9 cellular contexts compared by ENCODE assay signal in the genomic region with DNA sequence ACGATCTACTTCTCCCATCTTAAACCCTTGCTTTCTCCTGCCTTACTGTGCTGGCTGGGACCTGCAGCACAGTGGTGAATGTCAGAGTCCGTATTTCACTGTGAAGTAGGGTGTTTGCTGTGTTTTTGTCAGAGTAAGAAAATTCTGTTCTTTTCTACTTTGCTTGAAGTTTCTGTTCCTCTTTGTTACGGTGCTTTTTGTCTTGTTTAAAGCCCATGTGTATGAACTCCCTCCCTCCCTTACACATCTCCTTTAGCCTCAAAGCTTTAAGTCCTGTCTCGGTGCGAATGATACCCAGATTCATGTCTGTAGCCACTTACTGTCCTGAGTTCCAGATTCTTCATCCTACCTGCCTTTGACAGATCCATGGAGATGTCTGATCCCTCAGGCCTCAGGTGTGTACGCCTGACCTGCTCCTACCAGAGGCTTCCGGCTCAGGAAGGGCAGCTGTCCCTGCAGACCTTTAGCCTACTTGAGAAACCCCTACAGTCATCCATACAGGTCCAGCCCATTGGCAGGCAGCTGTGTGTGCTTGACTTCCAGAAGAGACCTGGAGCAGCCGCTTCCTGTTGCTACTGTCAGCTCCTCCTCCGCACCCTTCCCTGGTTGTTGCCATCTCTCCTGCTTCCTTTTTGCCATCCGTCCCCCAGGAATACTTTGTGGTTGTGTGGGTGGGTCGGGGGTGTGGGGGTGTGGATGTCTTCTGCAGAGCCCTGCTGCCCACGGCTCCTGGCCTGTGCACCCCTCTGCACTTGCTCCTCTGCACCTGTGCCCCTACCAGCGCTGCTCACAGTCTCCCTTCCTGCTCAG.
DNase-seq lines count a peak whose midpoint lies in the region; ATAC-seq and TF ChIP-seq lines count a peak whose summit lies in the region.
"Had no signal": no experiment of that assay in that cellular context is flagged by ENCODE, and none has a peak within 500 bp of the region (broad histone marks: within the 10 kb centered on the region; RNA-seq: fewer than 3 reads in every experiment).

No MANE protein-coding gene starts in this region.

- TF ChIP-seq CTCF in GM06990 (IDR thresholded peaks at IDR 0.05; ENCODE audit: insufficient read depth, low read length, poor library complexity, severe bottlenecking) (no peak), OCI-LY7 (conservative IDR thresholded peaks at IDR 0.05; ENCODE audit: low read length) (no peak), chondrocyte (IDR thresholded peaks at IDR 0.05) (no peak), gastrocnemius medialis (IDR thresholded peaks at IDR 0.05 in 4 of 5, conservative IDR thresholded peaks at IDR 0.05 in 1 of 5) (no peak)

- H3K4me1 Mint-ChIP-seq in chondrocyte (ENCODE audit: low read depth), result peaks cover 3% of the 10 kb centered on the region

- no peaks in the 10 kb centered on the region for H3K9me3 Mint-ChIP-seq in chondrocyte (ENCODE audit: low read depth)

- BruUV-seq in OCI-LY7 (replicated peaks; lab: Mats Ljungman, UMichigan), result no TSS peak

- H3K4me2 ChIP-seq in OCI-LY7 (ENCODE audit: low read length), result peak overlapping the region; percentile 85

- intact Hi-C loops in OCI-LY7 (cut with micrococcal nuclease; ENCODE audit: unreplicated experiment), result loop anchor here (1.0 kb wide), 1 partner anchor 14 kb away; no protein-coding TSS in a partner anchor
- intact Hi-C loops in gastrocnemius medialis (cut with DNase I; ENCODE audit: low total_unique reads), result no loop called here

- no peaks in the 10 kb centered on the region for H4K20me1 ChIP-seq in OCI-LY7 (ENCODE audit: insufficient read depth, low read length)

- POLR2A ChIA-PET in OCI-LY7 (lab: Charles Lee), result interaction anchor here (0.5 to 1.8 kb wide), 3 partner anchors 12 to 105 kb away, joined by 3 to 4 read pairs (median 3); no protein-coding TSS in a partner anchor

- H3K27me3 ChIP-seq in GM06990 (replicated peaks; ENCODE audit: control insufficient read depth, insufficient read depth, low read length) (no peaks in the 10 kb centered on the region), gastrocnemius medialis (no peaks in the 10 kb centered on the region)

- no peak overlapping the region; the same call in 1 of the 2 replicates for H2AFZ ChIP-seq in OCI-LY7 (ENCODE audit: low read length)

- no peak overlapping the region for H3K4me3 Mint-ChIP-seq in chondrocyte (ENCODE audit: unreplicated experiment)

- H3K36me3 Mint-ChIP-seq in chondrocyte (ENCODE audit: low read depth), result peaks cover 30% of the 10 kb centered on the region

- H3K36me3 ChIP-seq in GM06990 (ENCODE audit: control insufficient read depth, insufficient read depth, low read length) (peaks cover 26% of the 10 kb centered on the region), OCI-LY7 (ENCODE audit: insufficient read depth, low read length) (peaks cover 56% of the 10 kb centered on the region), gastrocnemius medialis (peaks cover 0 to 67% of the 10 kb centered on the region in 2 donors)

- no peak for TF ChIP-seq POLR2A in gastrocnemius medialis (IDR thresholded peaks at IDR 0.05)

- H3K27me3 Mint-ChIP-seq in chondrocyte (ENCODE audit: low read depth), result no peaks in the 10 kb centered on the region

- DNase-seq in GM06990 (ENCODE audit: extremely low read depth, insufficient read length), result peak; percentile 76
- DNase-seq in OCI-LY7 (ENCODE audit: low spot score), result peak; percentile 84
- DNase-seq in chondrocyte (ENCODE audit: low spot score), result no peak
- no peak for DNase-seq in HK-2 (ENCODE audit: unreplicated experiment)
- DNase-seq in gastrocnemius medialis, result no peak
- no peak for DNase-seq in NCI-H82 (lab: John Stamatoyannopoulos, UW)
- DNase-seq: DMS79 had no signal

- H3K4me3 ChIP-seq in GM06990 (replicated peaks; ENCODE audit: low read depth, low read length) (peak overlapping the region; percentile 37; the same call in 1 of the 2 replicates), OCI-LY7 (ENCODE audit: low read depth, low read length, poor library complexity, severe bottlenecking) (peak overlapping the region; percentile 54), gastrocnemius medialis (no peak overlapping the region)

- H3K9me3 ChIP-seq in OCI-LY7 (ENCODE audit: low read length), result no peaks in the 10 kb centered on the region
- H3K9me3 ChIP-seq in gastrocnemius medialis, result no peaks in the 10 kb centered on the region

- in situ Hi-C loops in gastrocnemius medialis (cut with MboI; ENCODE audit: low sequenced_read_pairs in 4 of 4), result no loop called here

- H3K27ac ChIP-seq in OCI-LY7 (ENCODE audit: low read depth, low read length, poor library complexity, severe bottlenecking) (peak overlapping the region; percentile 96), gastrocnemius medialis (no peak overlapping the region)

- CTCF ChIA-PET in OCI-LY7 (lab: Charles Lee; ENCODE audit: unreplicated experiment), result no interaction called here

- H3K4me1 ChIP-seq in OCI-LY7 (ENCODE audit: insufficient read depth, low read length, poor library complexity, severe bottlenecking) (peaks cover 54% of the 10 kb centered on the region), gastrocnemius medialis (no peaks in the 10 kb centered on the region)

- H3K9me2 ChIP-seq in OCI-LY7 (ENCODE audit: insufficient read depth, low read length), result no peaks in the 10 kb centered on the region

- no peak overlapping the region for H3K27ac Mint-ChIP-seq in chondrocyte (ENCODE audit: unreplicated experiment)

- H3K79me2 ChIP-seq in OCI-LY7 (ENCODE audit: insufficient read depth, low read depth, low read length), result no peaks in the 10 kb centered on the region; the same call in 1 of the 2 replicates

- ATAC-seq in GM19328 (IDR thresholded peaks at IDR 0.05; ENCODE audit: unreplicated experiment) (peak; percentile 72), HG03045 (IDR thresholded peaks at IDR 0.05; ENCODE audit: unreplicated experiment) (peak; percentile 74), gastrocnemius medialis (no peak)

Comparison
In these comparisons a context has a peak if more than half of its experiments do, and no peak if none do; other contexts are left out.
1. DNase-seq: peak in GM06990 (single experiment) and OCI-LY7 (single experiment); none in chondrocyte (single experiment), HK-2 (single experiment), gastrocnemius medialis (0 of 2) and NCI-H82 (single experiment).
2. H3K4me3 ChIP-seq: peak in GM06990 (single experiment) and OCI-LY7 (single experiment); none in gastrocnemius medialis (0 of 4).
3. ATAC-seq: peak in GM19328 (single experiment) and HG03045 (single experiment); none in gastrocnemius medialis (0 of 2).